Comparison of ENCODE assay signal across 14 cellular contexts in genomic region chr19:609001-609340, GRCh38. TPM values are rescaled to one million over a fixed set of nuclear protein-coding genes. Genes with fewer than 3 reads are reported as not detected.
DNase-seq lines count a peak whose midpoint lies in the region; ATAC-seq, FAIRE-seq and TF ChIP-seq lines count a peak whose summit lies in the region.
"Had no signal": no experiment of that assay in that cellular context is flagged by ENCODE, and none has a peak within 500 bp of the region (broad histone marks: within the 10 kb centered on the region; RNA-seq: fewer than 3 reads in every experiment).

No MANE protein-coding gene starts in this region.

- H3K79me2 ChIP-seq in endothelial cell of umbilical vein (ENCODE audit: control insufficient read depth, insufficient read depth, low read length) = no peaks in the 10 kb centered on the region

- no peak overlapping the region for H3K27ac Mint-ChIP-seq in CD8-positive, alpha-beta memory T cell
- H3K27ac Mint-ChIP-seq: B cell, nephron progenitor cell had no signal

- TF ChIP-seq CTCF in A549 (IDR thresholded peaks at IDR 0.05) = no peak
- no peak for TF ChIP-seq CTCF in endothelial cell of umbilical vein (IDR thresholded peaks at IDR 0.05; ENCODE audit: extremely low read depth in 1 of 2, insufficient read depth in 1 of 2, low read depth in 1 of 2, low read length in 2 of 2)
- no peak for TF ChIP-seq CTCF in testis (IDR thresholded peaks at IDR 0.05)

- no peaks in the 10 kb centered on the region for H3K9me3 Mint-ChIP-seq in CD8-positive, alpha-beta memory T cell

- intact Hi-C loops in endothelial cell of umbilical vein (cut with micrococcal nuclease) = no loop called here
- intact Hi-C loops in testis (cut with DNase I; ENCODE audit: low total_unique reads) = no loop called here

- H3K27me3 ChIP-seq in endothelial cell of umbilical vein (ENCODE audit: control insufficient read depth in 2 of 2, insufficient read depth in 2 of 2, low read length in 2 of 2) (no peaks in the 10 kb centered on the region), testis (no peaks in the 10 kb centered on the region)
- no peaks in the 10 kb centered on the region for H3K27me3 ChIP-seq in CD8-positive, alpha-beta memory T cell (ENCODE audit: insufficient read depth, low read length, poor library complexity, severe bottlenecking)

- ATAC-seq in A549 = peak; percentile 26 to 40; a peak in 4 of 6 replicates
- ATAC-seq in HG03469 (IDR thresholded peaks at IDR 0.05; ENCODE audit: unreplicated experiment) = no peak

- H3K36me3 Mint-ChIP-seq in CD8-positive, alpha-beta memory T cell = peaks cover 0 to 1% (median 0%) of the 10 kb centered on the region in 3 donors

- 20% methylated on average over 1 of the region's 22 CpGs for WGBS in A549 (ENCODE audit: missing lambda C conversion rate)
- WGBS in testis, 2 donors = 88% methylated on average over 22 of the region's 22 CpGs; no CpG with 5 or more reads in 1 of the 2 donors

- TF ChIP-seq POLR2A in A549 (IDR thresholded peaks at IDR 0.05; ENCODE audit: low read length) (no peak), endothelial cell of umbilical vein (IDR thresholded peaks at IDR 0.05; ENCODE audit: low read depth, low read length) (no peak), testis (IDR thresholded peaks at IDR 0.05) (no peak)

- H3K36me3 ChIP-seq in endothelial cell of umbilical vein (ENCODE audit: control insufficient read depth in 2 of 2, extremely low read depth in 1 of 2, insufficient read depth in 2 of 2, low read length in 2 of 2) (no peaks in the 10 kb centered on the region), testis (ENCODE audit: low read depth, missing control alignments) (no peaks in the 10 kb centered on the region)
- H3K36me3 ChIP-seq in CD8-positive, alpha-beta memory T cell (ENCODE audit: insufficient read depth, low read length) = no peaks in the 10 kb centered on the region

- dilution Hi-C loops in endothelial cell of umbilical vein (cut with MboI; ENCODE audit: extremely low pct_ligation_motif_present, low sequenced_read_pairs) = no loop called here

- no peak overlapping the region for H3K4me3 ChIP-seq in A549
- no peak overlapping the region for H3K4me3 ChIP-seq in endothelial cell of umbilical vein (replicated peaks in 1 of 3; ENCODE audit: insufficient read depth in 1 of 3, low read depth in 1 of 3, low read length in 3 of 3)
- H3K4me3 ChIP-seq in CD8-positive, alpha-beta memory T cell (ENCODE audit: low read length) = no peak overlapping the region
- no peak overlapping the region for H3K4me3 ChIP-seq in testis

- POLR2A ChIA-PET in A549 (lab: Yijun Ruan, JAX) (no interaction called here), endothelial cell of umbilical vein (lab: Charles Lee) (no interaction called here)
- POLR2A ChIA-PET in CD8-positive, alpha-beta memory T cell (lab: Charles Lee) = no interaction called here

- H2AFZ ChIP-seq in endothelial cell of umbilical vein (ENCODE audit: low read depth, low read length) = no peak overlapping the region

- FAIRE-seq in A549 (lab: Jason Lieb, UNC) (no peak), endothelial cell of umbilical vein (lab: Jason Lieb, UNC) (no peak)
- FAIRE-seq: GM12891, urothelium cell line had no signal

- TF ChIP-seq RAD21 in A549 (conservative IDR thresholded peaks at IDR 0.05 in 1 of 2, IDR thresholded peaks at IDR 0.05 in 1 of 2) = no peak

- CTCF ChIA-PET in A549 (lab: Yijun Ruan, JAX) = interaction anchor here (0.7 to 1.5 kb wide), 3 partner anchors 8 to 25 kb away, joined by 3 read pairs; no protein-coding TSS in a partner anchor
- CTCF ChIA-PET in endothelial cell of umbilical vein (lab: Charles Lee) = interaction anchor here (0.6 to 1.6 kb wide), 2 partner anchors 23 to 25 kb away, joined by 3 to 6 read pairs; no protein-coding TSS in a partner anchor
- CTCF ChIA-PET in CD8-positive, alpha-beta memory T cell (lab: Charles Lee) = interaction anchor here (0.7 kb wide), 1 partner anchor 22 kb away, joined by 3 read pairs; no protein-coding TSS in a partner anchor

- H3K9ac ChIP-seq in endothelial cell of umbilical vein (replicated peaks; ENCODE audit: extremely low read depth, insufficient read depth, low read length) = no peak overlapping the region
- H3K9ac ChIP-seq: KMS-11 had no signal

- H3K27ac ChIP-seq in A549 (peak overlapping the region; percentile 72 to 86), endothelial cell of umbilical vein (ENCODE audit: insufficient read depth, low read depth, low read length) (peak overlapping the region; percentile 7), testis (no peak overlapping the region)
- no peak overlapping the region for H3K27ac ChIP-seq in CD8-positive, alpha-beta memory T cell (ENCODE audit: low read depth, low read length)
- H3K27ac ChIP-seq: KMS-11 had no signal

- H3K4me3 Mint-ChIP-seq in CD8-positive, alpha-beta memory T cell = no peak overlapping the region
- H3K4me3 Mint-ChIP-seq: B cell, nephron progenitor cell had no signal

- TF ChIP-seq EP300 in A549 (IDR thresholded peaks at IDR 0.05) = peak in 1 of 2 experiments; percentile 39; a peak in 1 of 5 replicates

- H3K4me2 ChIP-seq in A549 (peak overlapping the region; percentile 43), endothelial cell of umbilical vein (ENCODE audit: insufficient read depth, low read length) (no peak overlapping the region)
- H3K4me2 ChIP-seq: KMS-11 had no signal

- no peaks in the 10 kb centered on the region for H3K9me3 ChIP-seq in A549
- no peaks in the 10 kb centered on the region for H3K9me3 ChIP-seq in endothelial cell of umbilical vein (replicated peaks; ENCODE audit: control insufficient read depth, insufficient read depth, low read length)
- no peaks in the 10 kb centered on the region for H3K9me3 ChIP-seq in CD8-positive, alpha-beta memory T cell (ENCODE audit: low read length)
- H3K9me3 ChIP-seq in testis = no peaks in the 10 kb centered on the region

- H3K4me1 ChIP-seq in A549 (peaks cover 40% of the 10 kb centered on the region), endothelial cell of umbilical vein (ENCODE audit: control insufficient read depth, extremely low read depth, insufficient read depth, low read length) (peaks cover 8% of the 10 kb centered on the region), testis (peaks cover 17% of the 10 kb centered on the region)
- peaks cover 18% of the 10 kb centered on the region for H3K4me1 ChIP-seq in CD8-positive, alpha-beta memory T cell (ENCODE audit: insufficient read depth, low read length)

- no TSS peak for BruUV-seq in endothelial cell of umbilical vein (replicated peaks; lab: Mats Ljungman, UMichigan)

- DNase-seq in A549 (ENCODE audit: low read depth in 1 of 2, low spot score in 1 of 2) = peak in 1 of 2 experiments; percentile 55
- DNase-seq in NCI-H774 (lab: John Stamatoyannopoulos, UW) = peak; percentile 26
- no peak for DNase-seq in endothelial cell of umbilical vein (ENCODE audit: low read depth, low spot score)
- DNase-seq in middle frontal gyrus (ENCODE audit: extremely low spot score, low spot score) = peak; percentile 69
- DNase-seq in CD8-positive, alpha-beta memory T cell = no peak
- DNase-seq in activated CD4-positive, CD25-positive, alpha-beta regulatory T cell treated with anti-CD3 and anti-CD28 coated beads, Interleukin-2, amount 50 U/mL, for 72 hours = no peak
- DNase-seq in testis = no peak
- DNase-seq: nephron progenitor cell had no signal

- no peaks in the 10 kb centered on the region for H3K9me1 ChIP-seq in endothelial cell of umbilical vein (replicated peaks; ENCODE audit: control insufficient read depth, extremely low read depth, insufficient read depth, low read length)

- no peaks in the 10 kb centered on the region for H3K27me3 Mint-ChIP-seq in CD8-positive, alpha-beta memory T cell
- H3K27me3 Mint-ChIP-seq: B cell had no signal

- H4K20me1 ChIP-seq in endothelial cell of umbilical vein (replicated peaks; ENCODE audit: control insufficient read depth, extremely low read depth, insufficient read depth, low read length) = no peaks in the 10 kb centered on the region

- peaks cover 10 to 21% (median 20%) of the 10 kb centered on the region in 3 donors for H3K4me1 Mint-ChIP-seq in CD8-positive, alpha-beta memory T cell

RNA-seq across cellular contexts. Expression of gene HCN2, which starts 19.3 kb away (rescaled TPM):
- polyA plus RNA-seq in A549 (2011; rRNA removed) (2.7 and 7.1 TPM in 2 replicates), A549 (2017; fragmentation: RNase III; extraction: RNeasy Plus Mini Kit Qiagen cat#74134 plus additional on column Dnase treatment) (23.2 to 24.8 TPM (median 24.7 TPM) in 3 replicates), endothelial cell of umbilical vein (0.18 TPM in 2 replicates), testis (ENCODE audit: insufficient read depth, low read depth, low replicate concordance) (5.5 TPM)
- 11.4 and 16.3 TPM in 2 replicates for polyA plus RNA-seq in A549 (2012; cell fraction: cytosol; rRNA removed)
- 13.9 and 20.2 TPM in 2 replicates for polyA plus RNA-seq in A549 (2012; cell fraction: nucleus; rRNA removed)
- polyA minus RNA-seq in A549 (2011; rRNA and poly(A)+ RNA removed) = 15.7 and 22.3 TPM in 2 replicates
- total RNA-seq in endothelial cell of umbilical vein (0.37 and 0.53 TPM in 2 replicates), testis (10 to 100 TPM in 1 of 2 donors, 1 to 10 TPM in 1; 6.6 to 12.4 TPM)
- polyA plus RNA-seq in endothelial cell of umbilical vein (2011; cell fraction: cytosol; rRNA removed) = 0.27 and 0.31 TPM in 2 replicates
- 0.27 and 0.30 TPM in 2 replicates for polyA plus RNA-seq in endothelial cell of umbilical vein (2011; cell fraction: nucleus; rRNA removed)
- 1.1 and 1.7 TPM in 2 replicates for polyA plus RNA-seq in endothelial cell of umbilical vein (2012)
- polyA minus RNA-seq in endothelial cell of umbilical vein = 0.15 and 0.32 TPM in 2 replicates
- 8.2 TPM for polyA minus RNA-seq in endothelial cell of umbilical vein (2011; cell fraction: cytosol; rRNA and poly(A)+ RNA removed)
- polyA minus RNA-seq in endothelial cell of umbilical vein (2011; cell fraction: nucleus; rRNA and poly(A)+ RNA removed) = 0.24 and 0.29 TPM in 2 replicates
- under 1 TPM; 0.42 to 0.48 TPM for total RNA-seq in CD8-positive, alpha-beta memory T cell
- polyA plus RNA-seq in CD8-positive, alpha-beta memory T cell = not detected

RNA-seq across cellular contexts. Expression of gene POLRMT, which starts 24.4 kb away (rescaled TPM):
- polyA plus RNA-seq in A549 (2011; rRNA removed) (41.9 and 59.8 TPM in 2 replicates), A549 (2017; fragmentation: RNase III; extraction: RNeasy Plus Mini Kit Qiagen cat#74134 plus additional on column Dnase treatment) (65.0 to 68.8 TPM (median 66.5 TPM) in 3 replicates), endothelial cell of umbilical vein (38.9 and 50.8 TPM in 2 replicates), testis (ENCODE audit: insufficient read depth, low read depth, low replicate concordance) (178 TPM)
- 58.8 and 76.2 TPM in 2 replicates for polyA plus RNA-seq in A549 (2012; cell fraction: cytosol; rRNA removed)
- 187 and 288 TPM in 2 replicates for polyA plus RNA-seq in A549 (2012; cell fraction: nucleus; rRNA removed)
- polyA minus RNA-seq in A549 (2011; rRNA and poly(A)+ RNA removed) = 192 and 233 TPM in 2 replicates
- total RNA-seq in endothelial cell of umbilical vein (46.7 and 50.6 TPM in 2 replicates), testis (100 to 1,000 TPM; 116 to 137 TPM)
- 14.6 and 23.5 TPM in 2 replicates for polyA plus RNA-seq in endothelial cell of umbilical vein (2011; cell fraction: cytosol; rRNA removed)
- polyA plus RNA-seq in endothelial cell of umbilical vein (2011; cell fraction: nucleus; rRNA removed) = 92.7 and 128 TPM in 2 replicates
- 45.1 and 59.0 TPM in 2 replicates for polyA plus RNA-seq in endothelial cell of umbilical vein (2012)
- polyA minus RNA-seq in endothelial cell of umbilical vein = 39.6 and 56.0 TPM in 2 replicates
- 72.6 TPM for polyA minus RNA-seq in endothelial cell of umbilical vein (2011; cell fraction: cytosol; rRNA and poly(A)+ RNA removed)
- 19.3 and 29.1 TPM in 2 replicates for polyA minus RNA-seq in endothelial cell of umbilical vein (2011; cell fraction: nucleus; rRNA and poly(A)+ RNA removed)
- 10 to 100 TPM; 75.2 to 77.3 TPM for total RNA-seq in CD8-positive, alpha-beta memory T cell
- 58.8 TPM for polyA plus RNA-seq in CD8-positive, alpha-beta memory T cell

RNA-seq across cellular contexts. Expression of gene FGF22, which starts 30.7 kb away (rescaled TPM):
- polyA plus RNA-seq in A549 (2011; rRNA removed) = 0.13 TPM in 1 of 2 replicates, not detected in the other
- 0.28 and 0.39 TPM in 2 replicates for polyA plus RNA-seq in A549 (2012; cell fraction: cytosol; rRNA removed)
- polyA plus RNA-seq in A549 (2012; cell fraction: nucleus; rRNA removed) = 1.5 and 1.7 TPM in 2 replicates
- 0.79 to 1.1 TPM (median 1.0 TPM) in 3 replicates for polyA plus RNA-seq in A549 (2017; fragmentation: RNase III; extraction: RNeasy Plus Mini Kit Qiagen cat#74134 plus additional on column Dnase treatment)
- polyA minus RNA-seq in A549 (2011; rRNA and poly(A)+ RNA removed) = not detected in 2 replicates
- not detected in 2 replicates for total RNA-seq in endothelial cell of umbilical vein
- polyA plus RNA-seq in endothelial cell of umbilical vein = 0.06 and 0.07 TPM in 2 replicates
- polyA plus RNA-seq in endothelial cell of umbilical vein (2011; cell fraction: cytosol; rRNA removed) = not detected in 2 replicates
- 0.16 TPM in 1 of 2 replicates, not detected in the other for polyA plus RNA-seq in endothelial cell of umbilical vein (2011; cell fraction: nucleus; rRNA removed)
- not detected in 2 replicates for polyA plus RNA-seq in endothelial cell of umbilical vein (2012)
- polyA minus RNA-seq in endothelial cell of umbilical vein = not detected in 2 replicates
- polyA minus RNA-seq in endothelial cell of umbilical vein (2011; cell fraction: cytosol; rRNA and poly(A)+ RNA removed) = not detected
- polyA minus RNA-seq in endothelial cell of umbilical vein (2011; cell fraction: nucleus; rRNA and poly(A)+ RNA removed) = not detected in 2 replicates
- total RNA-seq in CD8-positive, alpha-beta memory T cell = under 1 TPM; 0.20 to 0.22 TPM
- not detected for polyA plus RNA-seq in CD8-positive, alpha-beta memory T cell
- 1 to 10 TPM; 1.8 to 3.1 TPM for total RNA-seq in testis
- 2.6 TPM for polyA plus RNA-seq in testis (ENCODE audit: insufficient read depth, low read depth, low replicate concordance)
- total RNA-seq: cerebellum had no signal

RNA-seq across cellular contexts. Expression of gene BSG, which starts 36.6 kb away (rescaled TPM):
- polyA plus RNA-seq in A549 (2011; rRNA removed) (237 and 285 TPM in 2 replicates), A549 (2017; fragmentation: RNase III; extraction: RNeasy Plus Mini Kit Qiagen cat#74134 plus additional on column Dnase treatment) (528 to 583 TPM (median 579 TPM) in 3 replicates), endothelial cell of umbilical vein (661 and 823 TPM in 2 replicates), testis (ENCODE audit: insufficient read depth, low read depth, low replicate concordance) (870 TPM)
- 453 and 544 TPM in 2 replicates for polyA plus RNA-seq in A549 (2012; cell fraction: cytosol; rRNA removed)
- 893 and 1,029 TPM in 2 replicates for polyA plus RNA-seq in A549 (2012; cell fraction: nucleus; rRNA removed)
- 251 and 294 TPM in 2 replicates for polyA minus RNA-seq in A549 (2011; rRNA and poly(A)+ RNA removed)
- total RNA-seq in endothelial cell of umbilical vein (466 and 485 TPM in 2 replicates), testis (1,000 to 10,000 TPM; 1,391 to 1,458 TPM)
- 394 and 493 TPM in 2 replicates for polyA plus RNA-seq in endothelial cell of umbilical vein (2011; cell fraction: cytosol; rRNA removed)
- 207 and 221 TPM in 2 replicates for polyA plus RNA-seq in endothelial cell of umbilical vein (2011; cell fraction: nucleus; rRNA removed)
- 344 and 487 TPM in 2 replicates for polyA plus RNA-seq in endothelial cell of umbilical vein (2012)
- polyA minus RNA-seq in endothelial cell of umbilical vein = 236 and 243 TPM in 2 replicates
- polyA minus RNA-seq in endothelial cell of umbilical vein (2011; cell fraction: cytosol; rRNA and poly(A)+ RNA removed) = 264 TPM
- 45.2 and 64.3 TPM in 2 replicates for polyA minus RNA-seq in endothelial cell of umbilical vein (2011; cell fraction: nucleus; rRNA and poly(A)+ RNA removed)
- total RNA-seq in CD8-positive, alpha-beta memory T cell = 100 to 1,000 TPM; 250 to 262 TPM
- polyA plus RNA-seq in CD8-positive, alpha-beta memory T cell = 436 TPM

RNA-seq across cellular contexts. Expression of gene RNF126, which starts 54.0 kb away (rescaled TPM):
- polyA plus RNA-seq in A549 (2011; rRNA removed) = 3.1 and 4.9 TPM in 2 replicates
- 43.6 and 53.5 TPM in 2 replicates for polyA plus RNA-seq in A549 (2012; cell fraction: cytosol; rRNA removed)
- polyA plus RNA-seq in A549 (2012; cell fraction: nucleus; rRNA removed) = 71.1 and 89.5 TPM in 2 replicates
- polyA plus RNA-seq in A549 (2017; fragmentation: RNase III; extraction: RNeasy Plus Mini Kit Qiagen cat#74134 plus additional on column Dnase treatment) = 35.0 to 36.3 TPM (median 35.4 TPM) in 3 replicates
- polyA minus RNA-seq in A549 (2011; rRNA and poly(A)+ RNA removed) = 2.4 and 5.0 TPM in 2 replicates
- total RNA-seq in endothelial cell of umbilical vein = 58.4 and 61.3 TPM in 2 replicates
- polyA plus RNA-seq in endothelial cell of umbilical vein = 19.2 and 20.5 TPM in 2 replicates
- polyA plus RNA-seq in endothelial cell of umbilical vein (2011; cell fraction: cytosol; rRNA removed) = 18.8 and 27.0 TPM in 2 replicates
- 20.9 and 24.6 TPM in 2 replicates for polyA plus RNA-seq in endothelial cell of umbilical vein (2011; cell fraction: nucleus; rRNA removed)
- polyA plus RNA-seq in endothelial cell of umbilical vein (2012) = 35.7 and 49.8 TPM in 2 replicates
- polyA minus RNA-seq in endothelial cell of umbilical vein = 6.4 and 7.9 TPM in 2 replicates
- polyA minus RNA-seq in endothelial cell of umbilical vein (2011; cell fraction: cytosol; rRNA and poly(A)+ RNA removed) = 23.1 TPM
- polyA minus RNA-seq in endothelial cell of umbilical vein (2011; cell fraction: nucleus; rRNA and poly(A)+ RNA removed) = 7.1 and 16.3 TPM in 2 replicates
- total RNA-seq in CD8-positive, alpha-beta memory T cell = 10 to 100 TPM; 89.6 to 95.5 TPM
- 100.0 TPM for polyA plus RNA-seq in CD8-positive, alpha-beta memory T cell
- total RNA-seq in testis = 100 to 1,000 TPM; 148 to 158 TPM
- polyA plus RNA-seq in testis (ENCODE audit: insufficient read depth, low read depth, low replicate concordance) = 107 TPM

Comparison
In these comparisons a context has a peak if more than half of its experiments do, and no peak if none do; other contexts are left out.
1. DNase-seq: peak in NCI-H774 (single experiment) and middle frontal gyrus (single experiment); none in endothelial cell of umbilical vein (single experiment), CD8-positive, alpha-beta memory T cell (0 of 5), activated CD4-positive, CD25-positive, alpha-beta regulatory T cell treated with anti-CD3 and anti-CD28 coated beads, Interleukin-2, amount 50 U/mL, for 72 hours (single experiment) and testis (single experiment).
2. H3K27ac ChIP-seq: peak in A549 (2 of 2) and endothelial cell of umbilical vein (single experiment); none in CD8-positive, alpha-beta memory T cell (single experiment) and testis (0 of 2).